In genomic region chr16:79839851-79840321, GRCh38 we compare ENCODE assay signal across 22 cellular contexts.
DNase-seq lines count a peak whose midpoint lies in the region; ATAC-seq and TF ChIP-seq lines count a peak whose summit lies in the region.
"Had no signal": no experiment of that assay in that cellular context is flagged by ENCODE, and none has a peak within 500 bp of the region (broad histone marks: within the 10 kb centered on the region; RNA-seq: fewer than 3 reads in every experiment).

No MANE protein-coding gene starts in this region.

- TF ChIP-seq CTCF in left lung (IDR thresholded peaks at IDR 0.05) (no peak), prostate gland (IDR thresholded peaks at IDR 0.05) (no peak)

- WGBS in prostate gland: 57% methylated on average over 12 of the region's 12 CpGs

- ATAC-seq in Right ventricle myocardium inferior: peak; percentile 84
- peak; percentile 72 for ATAC-seq in left lung
- ATAC-seq: activated CD8-positive, alpha-beta memory T cell treated with anti-CD3 and anti-CD28 coated beads, Interleukin-2, amount 10 ng/mL, durations not matched to agents 7 days and 5 days; activated T-cell treated with anti-CD3 and anti-CD28 coated beads, Interleukin-2, amount 50 U/mL, for 72 hours; body of pancreas; CD8-positive, alpha-beta T cell; Panc1 had no signal

- intact Hi-C loops in Right ventricle myocardium inferior (cut with DNase I): no loop called here
- intact Hi-C loops in cardiac septum (cut with DNase I): no loop called here
- intact Hi-C loops in left lung (cut with DNase I): no loop called here
- intact Hi-C loops in posterior vena cava (cut with DNase I): no loop called here
- intact Hi-C loops in prostate gland (cut with DNase I): loop anchor here (10.0 kb wide), 3 partner anchors 115 to 775 kb away; partner anchors contain the start of gene MAF

- H3K4me3 ChIP-seq in left lung (no peak overlapping the region), prostate gland (no peak overlapping the region), MG63 (no peak overlapping the region)
- H3K4me3 ChIP-seq: body of pancreas, dorsolateral prefrontal cortex, spleen had no signal

- no peaks in the 10 kb centered on the region for H3K4me1 ChIP-seq in left lung
- H3K4me1 ChIP-seq in prostate gland (replicated peaks): no peaks in the 10 kb centered on the region
- H3K4me1 ChIP-seq: body of pancreas, spleen had no signal

- no peak overlapping the region for H3K27ac ChIP-seq in left lung
- H3K27ac ChIP-seq in prostate gland: no peak overlapping the region
- H3K27ac ChIP-seq: body of pancreas, dorsolateral prefrontal cortex had no signal

- H3K27me3 ChIP-seq in left lung (no peaks in the 10 kb centered on the region), prostate gland (replicated peaks; ENCODE audit: insufficient read depth) (no peaks in the 10 kb centered on the region), MG63 (no peaks in the 10 kb centered on the region; the same call in 1 of the 2 replicates)
- H3K27me3 ChIP-seq: body of pancreas, spleen had no signal

- no peaks in the 10 kb centered on the region for H3K9me3 ChIP-seq in left lung
- no peaks in the 10 kb centered on the region for H3K9me3 ChIP-seq in prostate gland
- no peaks in the 10 kb centered on the region for H3K9me3 ChIP-seq in MG63
- H3K9me3 ChIP-seq: body of pancreas, spleen had no signal

- peak; percentile 55 for DNase-seq in Right ventricle myocardium inferior (ENCODE audit: missing footprints)
- no peak for DNase-seq in cardiac septum (ENCODE audit: low spot score)
- peak; percentile 59 to 64 for DNase-seq in left lung
- DNase-seq in posterior vena cava (ENCODE audit: low spot score): peak; percentile 83
- DNase-seq in COLO829 (ENCODE audit: low spot score): no peak
- no peak for DNase-seq in prostate gland (ENCODE audit: low spot score)
- no peak for DNase-seq in MG63
- no peak for DNase-seq in NCI-H2081 (lab: John Stamatoyannopoulos, UW)
- DNase-seq: 8988T; activated CD8-positive, alpha-beta memory T cell treated with anti-CD3 and anti-CD28 coated beads, Interleukin-2, amount 10 ng/mL, durations not matched to agents 7 days and 5 days; activated naive CD4-positive, alpha-beta T cell treated with Interleukin-2 at 50 U/mL for 16 hours; activated T-cell treated with anti-CD3 and anti-CD28 coated beads, Interleukin-2, amount 50 U/mL, for 72 hours; CD8-positive, alpha-beta T cell; dorsolateral prefrontal cortex; islet precursor cell; NCI-H1105; NCI-H2081 treated with DMSO at 0.1 percent for 48 hours; NCI-H226; NCI-H69; spleen had no signal

- no peak for TF ChIP-seq POLR2A in prostate gland (IDR thresholded peaks at IDR 0.05)

- H3K36me3 ChIP-seq in left lung: no peaks in the 10 kb centered on the region
- H3K36me3 ChIP-seq in prostate gland: no peaks in the 10 kb centered on the region
- H3K36me3 ChIP-seq in MG63: no peaks in the 10 kb centered on the region
- H3K36me3 ChIP-seq: spleen had no signal

Comparison
In these comparisons a context has a peak if more than half of its experiments do, and no peak if none do; other contexts are left out.
1. DNase-seq: peak in Right ventricle myocardium inferior (single experiment), left lung (2 of 2) and posterior vena cava (single experiment); none in cardiac septum (single experiment), COLO829 (single experiment), prostate gland (single experiment), MG63 (single experiment) and NCI-H2081 (0 of 2).